19 cellular contexts compared by ENCODE assay signal in genomic region chr9:87233916-87234455, GRCh38.
DNase-seq lines count a peak whose midpoint lies in the region; ATAC-seq and TF ChIP-seq lines count a peak whose summit lies in the region.
"Had no signal": no experiment of that assay in that cellular context is flagged by ENCODE, and none has a peak within 500 bp of the region (broad histone marks: within the 10 kb centered on the region; RNA-seq: fewer than 3 reads in every experiment).

No MANE protein-coding gene starts in this region.

- H3K27ac ChIP-seq in heart right ventricle (no peak overlapping the region), right atrium auricular region (no peak overlapping the region)
- H3K27ac ChIP-seq: A549, KMS-11, RWPE1 had no signal

- H3K9me3 Mint-ChIP-seq in neural crest cell, result peaks cover 11% of the 10 kb centered on the region

- peaks cover 4% of the 10 kb centered on the region for H3K4me1 Mint-ChIP-seq in neural crest cell
- H3K4me1 Mint-ChIP-seq: B cell, CD14-positive monocyte had no signal

- TF ChIP-seq CTCF in heart right ventricle (IDR thresholded peaks at IDR 0.05), result no peak
- TF ChIP-seq CTCF in right atrium auricular region (IDR thresholded peaks at IDR 0.05), result no peak
- TF ChIP-seq CTCF in neural crest cell (conservative IDR thresholded peaks at IDR 0.05), result no peak
- no peak for TF ChIP-seq CTCF in lower leg skin (IDR thresholded peaks at IDR 0.05)

- H3K36me3 ChIP-seq in heart right ventricle (no peaks in the 10 kb centered on the region), right atrium auricular region (no peaks in the 10 kb centered on the region), skeletal muscle satellite cell (ENCODE audit: insufficient read depth, low read length) (no peaks in the 10 kb centered on the region)

- H3K27me3 Mint-ChIP-seq in neural crest cell (ENCODE audit: low read depth), result no peaks in the 10 kb centered on the region
- H3K27me3 Mint-ChIP-seq: B cell had no signal

- H3K4me3 ChIP-seq in heart right ventricle (no peak overlapping the region), right atrium auricular region (no peak overlapping the region), skeletal muscle satellite cell (ENCODE audit: low read length) (peak overlapping the region; percentile 15), lower leg skin (ENCODE audit: low read depth, poor library complexity, severe bottlenecking) (no peak overlapping the region)
- H3K4me3 ChIP-seq: A549 had no signal

- H3K4me1 ChIP-seq in heart right ventricle, result peaks cover 0 to 4% (median 0%) of the 10 kb centered on the region in 9 donors
- H3K4me1 ChIP-seq in right atrium auricular region, result no peaks in the 10 kb centered on the region
- peaks cover 15% of the 10 kb centered on the region for H3K4me1 ChIP-seq in skeletal muscle satellite cell (ENCODE audit: control insufficient read depth, insufficient read depth, low read length)
- H3K4me1 ChIP-seq: A549 had no signal

- peak in 7 of 8 donors; percentile 41 to 77 (median 63) for ATAC-seq in heart right ventricle
- ATAC-seq: A549 had no signal

- no peaks in the 10 kb centered on the region for H3K27me3 ChIP-seq in heart right ventricle
- H3K27me3 ChIP-seq in right atrium auricular region, result no peaks in the 10 kb centered on the region
- H3K27me3 ChIP-seq in skeletal muscle satellite cell (ENCODE audit: control insufficient read depth, insufficient read depth, low read length), result no peaks in the 10 kb centered on the region

- peak overlapping the region; percentile 78 for H3K27ac Mint-ChIP-seq in neural crest cell (ENCODE audit: unreplicated experiment)
- H3K27ac Mint-ChIP-seq: B cell had no signal

- H3K9ac ChIP-seq in skeletal muscle satellite cell (ENCODE audit: low read depth, low read length), result no peak overlapping the region
- H3K9ac ChIP-seq: KMS-11 had no signal

- TF ChIP-seq POLR2A in lower leg skin (IDR thresholded peaks at IDR 0.05), result no peak

- WGBS in heart right ventricle, 2 donors, result 57 to 67% methylated on average over 15 of the region's 15 CpGs
- WGBS in lower leg skin, 2 donors, result 87 to 89% methylated on average over 15 of the region's 15 CpGs

- H3K4me3 Mint-ChIP-seq in neural crest cell, result no peak overlapping the region
- H3K4me3 Mint-ChIP-seq: B cell, CD14-positive monocyte had no signal

- DNase-seq in heart right ventricle (peak in 1 of 2 donors; percentile 51), right atrium auricular region (ENCODE audit: low spot score) (no peak), ecto neural progenitor cell (ENCODE audit: low spot score) (peak; percentile 29), neural crest cell (ENCODE audit: low read depth, low spot score) (no peak), lower leg skin (ENCODE audit: low spot score in 2 of 2) (no peak)
- DNase-seq in activated naive CD4-positive, alpha-beta T cell (lab: John Stamatoyannopoulos, UW), result no peak
- DNase-seq in stimulated activated CD4-positive, alpha-beta T cell treated with anti-CD3 and anti-CD28 coated beads, Interleukin-2, amount 100 ng/mL, for 48 hours, result no peak
- DNase-seq: GDM1, GOT3, IMR-90, NCI-H1105 treated with DMSO at 0.1 percent for 48 hours, NCI-H1694, NCI-H69 had no signal

- peaks cover 4% of the 10 kb centered on the region for H3K36me3 Mint-ChIP-seq in neural crest cell (ENCODE audit: low read depth)
- H3K36me3 Mint-ChIP-seq: CD14-positive monocyte had no signal

- H3K9me3 ChIP-seq in heart right ventricle, result peaks cover 0 to 7% (median 0%) of the 10 kb centered on the region in 11 donors
- H3K9me3 ChIP-seq in right atrium auricular region, result no peaks in the 10 kb centered on the region
- H3K9me3 ChIP-seq in skeletal muscle satellite cell (replicated peaks; ENCODE audit: low read length), result no peaks in the 10 kb centered on the region

- peak overlapping the region; percentile 39 for H3K4me2 ChIP-seq in skeletal muscle satellite cell (ENCODE audit: low read length)
- H3K4me2 ChIP-seq: A549, KMS-11 had no signal

- intact Hi-C loops in heart right ventricle (cut with DNase I), result no loop called here
- intact Hi-C loops in lower leg skin (cut with DNase I; ENCODE audit: low total_unique reads), result no loop called here
